ENCODE assay signal across 10 cellular contexts in the genomic region with DNA sequence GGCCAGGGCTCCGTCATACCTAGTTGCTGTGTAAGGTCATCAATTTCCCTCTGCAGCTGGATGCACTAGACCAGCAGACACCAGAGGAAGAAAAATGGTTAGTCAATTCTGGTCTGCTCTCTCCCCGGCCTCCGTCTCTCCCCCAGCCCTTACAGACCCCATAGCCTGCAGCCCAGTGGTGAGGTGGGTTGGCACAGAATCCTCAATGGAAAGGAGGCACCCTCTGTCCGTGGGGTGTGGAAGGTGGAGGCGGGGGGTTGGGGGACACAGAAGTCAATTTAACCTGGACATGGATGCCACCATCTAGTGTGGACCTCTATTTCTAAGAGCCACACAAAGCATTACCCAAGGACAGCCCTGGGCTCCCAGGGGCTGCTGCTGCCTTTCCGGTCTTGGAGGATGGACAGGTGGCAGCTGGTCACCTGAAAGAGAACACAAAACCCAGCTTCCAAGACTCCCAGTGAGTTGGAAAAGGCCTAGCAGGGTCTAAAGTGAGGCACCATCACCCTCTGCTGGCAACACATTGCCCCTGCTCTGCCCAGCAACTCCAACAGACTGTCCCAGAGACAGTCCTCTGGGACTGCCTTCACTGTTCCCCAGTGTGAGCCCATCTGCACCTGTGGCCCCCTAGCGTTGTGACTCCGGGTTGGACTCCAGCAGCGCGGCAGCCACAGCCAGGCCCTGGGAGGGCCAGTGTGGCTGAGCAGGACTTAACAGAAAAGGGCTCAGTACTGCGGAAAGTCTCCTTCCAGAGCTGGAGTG. TPM values are rescaled to one million over a fixed set of nuclear protein-coding genes. Genes with fewer than 3 reads are reported as not detected.
DNase-seq lines count a peak whose midpoint lies in the region; ATAC-seq and TF ChIP-seq lines count a peak whose summit lies in the region.
"Had no signal": no experiment of that assay in that cellular context is flagged by ENCODE, and none has a peak within 500 bp of the region (broad histone marks: within the 10 kb centered on the region; RNA-seq: fewer than 3 reads in every experiment).

No MANE protein-coding gene starts in this region.

- H3K4me1 Mint-ChIP-seq in activated T-helper 17 cell treated with anti-CD3 and anti-CD28 coated beads, Interleukin-2, amount 50 U/mL, for 72 hours: no peaks in the 10 kb centered on the region

- H3K4me3 ChIP-seq in KMS-11 (IDR thresholded peaks at IDR 0.05; ENCODE audit: insufficient read depth, low read depth, low read length): no peak overlapping the region
- H3K4me3 ChIP-seq in mucosa of descending colon: no peak overlapping the region
- H3K4me3 ChIP-seq: PC-9 had no signal

- no peaks in the 10 kb centered on the region for H3K9me3 ChIP-seq in mucosa of descending colon

- H4K20me1 ChIP-seq in KMS-11 (ENCODE audit: insufficient read depth): no peaks in the 10 kb centered on the region

- ATAC-seq in activated T-helper 17 cell treated with anti-CD3 and anti-CD28 coated beads, Interleukin-2, amount 50 U/mL, for 72 hours (replicated peaks): peak; percentile 27
- ATAC-seq in mucosa of descending colon (peak; percentile 26), HG03135 (IDR thresholded peaks at IDR 0.05; ENCODE audit: unreplicated experiment) (no peak)

- H3K9ac ChIP-seq in KMS-11: no peak overlapping the region

- peak overlapping the region; percentile 46 for H3K4me3 Mint-ChIP-seq in activated T-helper 17 cell treated with anti-CD3 and anti-CD28 coated beads, Interleukin-2, amount 50 U/mL, for 72 hours

- no peaks in the 10 kb centered on the region for H3K9me3 Mint-ChIP-seq in activated T-helper 17 cell treated with anti-CD3 and anti-CD28 coated beads, Interleukin-2, amount 50 U/mL, for 72 hours

- peak; percentile 68 for DNase-seq in G401 (ENCODE audit: low spot score)
- DNase-seq in mucosa of descending colon: no peak
- DNase-seq in activated CD4-positive, CD25-positive, alpha-beta regulatory T cell (lab: John Stamatoyannopoulos, UW): no peak
- DNase-seq in effector CD8-positive, alpha-beta T cell (lab: John Stamatoyannopoulos, UW): no peak
- DNase-seq in medulla oblongata (ENCODE audit: extremely low spot score): no peak
- DNase-seq: midbrain had no signal

- TF ChIP-seq CTCF in KMS-11 (conservative IDR thresholded peaks at IDR 0.05; ENCODE audit: low read depth, low read length): peak; percentile 51
- TF ChIP-seq CTCF in mucosa of descending colon (IDR thresholded peaks at IDR 0.05): no peak

- peaks cover 23% of the 10 kb centered on the region for H3K27me3 Mint-ChIP-seq in activated T-helper 17 cell treated with anti-CD3 and anti-CD28 coated beads, Interleukin-2, amount 50 U/mL, for 72 hours

- in situ Hi-C loops in G401 (cut with HindIII; ENCODE audit: low sequenced_read_pairs): no loop called here

- no peak overlapping the region for H2AFZ ChIP-seq in KMS-11 (ENCODE audit: low read depth)
- H2AFZ ChIP-seq: PC-9 had no signal

- H3K4me2 ChIP-seq in KMS-11: no peak overlapping the region
- H3K4me2 ChIP-seq: PC-9 had no signal

- intact Hi-C loops in mucosa of descending colon (cut with DNase I, micrococcal nuclease): no loop called here

- no peaks in the 10 kb centered on the region for H3K36me3 Mint-ChIP-seq in activated T-helper 17 cell treated with anti-CD3 and anti-CD28 coated beads, Interleukin-2, amount 50 U/mL, for 72 hours (ENCODE audit: low read depth)

- H3K27ac Mint-ChIP-seq in activated T-helper 17 cell treated with anti-CD3 and anti-CD28 coated beads, Interleukin-2, amount 50 U/mL, for 72 hours: no peak overlapping the region

- H3K4me1 ChIP-seq in KMS-11 (ENCODE audit: low read depth, poor library complexity, severe bottlenecking) (no peaks in the 10 kb centered on the region), mucosa of descending colon (ENCODE audit: low read depth) (no peaks in the 10 kb centered on the region)

- no peaks in the 10 kb centered on the region for H3K79me2 ChIP-seq in KMS-11 (ENCODE audit: insufficient read depth, low read depth)

- no peak overlapping the region for H3K27ac ChIP-seq in KMS-11
- H3K27ac ChIP-seq: PC-9 had no signal

- H3K36me3 ChIP-seq in KMS-11 (ENCODE audit: insufficient read depth) (no peaks in the 10 kb centered on the region), mucosa of descending colon (ENCODE audit: low read depth) (no peaks in the 10 kb centered on the region)

- peaks cover 4% of the 10 kb centered on the region; the same call in 1 of the 2 replicates for H3K27me3 ChIP-seq in KMS-11 (ENCODE audit: insufficient read depth, low read depth)

RNA-seq across cellular contexts. Expression of gene NHSL2, which starts 40.1 kb away (rescaled TPM):
- 0.31 and 0.61 TPM in 2 replicates for total RNA-seq in G401 (2014; rRNA removed; shearing (Covaris generic))
- under 1 TPM; 0.15 to 0.71 TPM for total RNA-seq in activated T-helper 17 cell treated with anti-CD3 and anti-CD28 coated beads, Interleukin-2, amount 50 U/mL, for 72 hours
- total RNA-seq in mucosa of descending colon: 10 to 100 TPM in 1 of 3 donors, 1 to 10 TPM in 2; 1.2 to 11.8 (median 4.8) TPM
- total RNA-seq: PC-9 had no signal
